ENCODE assay signal across 8 cellular contexts in the genomic region with DNA sequence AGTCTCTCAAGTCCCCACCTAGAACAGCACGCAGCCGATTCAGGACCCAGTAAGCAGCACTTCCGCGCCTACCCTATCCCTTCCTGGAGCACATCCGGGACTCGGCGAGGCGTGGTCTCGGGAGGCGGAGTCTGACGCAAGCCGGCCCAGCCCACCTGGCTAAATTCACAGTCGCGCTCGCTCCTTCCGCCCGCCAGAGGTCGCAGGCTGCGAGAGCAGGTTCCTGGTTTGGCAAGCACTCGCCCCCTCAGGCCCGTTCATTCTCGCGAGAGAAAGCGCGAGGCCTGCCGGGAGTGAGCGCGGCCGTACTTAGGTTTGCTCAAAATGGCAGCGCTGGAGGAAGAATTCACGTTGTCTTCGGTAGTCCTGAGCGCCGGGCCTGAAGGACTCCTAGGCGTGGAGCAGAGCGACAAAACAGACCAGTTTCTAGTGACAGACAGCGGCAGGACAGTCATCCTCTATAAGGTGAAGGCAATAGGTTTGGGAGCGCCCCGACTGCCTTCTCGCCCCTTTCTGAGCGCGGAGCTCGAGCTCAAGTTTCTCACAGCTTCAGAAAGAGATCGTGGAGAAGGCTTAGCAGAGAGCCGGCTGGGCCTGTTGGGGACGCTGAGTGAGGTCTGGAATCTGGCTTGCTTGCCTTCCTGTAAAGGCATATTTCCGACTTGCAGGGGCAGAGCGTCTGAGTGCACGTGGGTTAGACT. TPM values are rescaled to one million over a fixed set of nuclear protein-coding genes. Genes with fewer than 3 reads are reported as not detected.
DNase-seq lines count a peak whose midpoint lies in the region; ATAC-seq, FAIRE-seq and TF ChIP-seq lines count a peak whose summit lies in the region.

A gene (plus strand): TSS at position 313 of the 701 bp plus-strand sequence. CDS start 12 bp downstream, at position 325.

- H3K9me3 ChIP-seq in cardiac muscle cell (ENCODE audit: low read depth), result no peaks in the 10 kb centered on the region
- no peaks in the 10 kb centered on the region for H3K9me3 ChIP-seq in trophoblast cell (ENCODE audit: insufficient read depth, low read depth, low read length)
- H3K9me3 ChIP-seq in transverse colon, result no peaks in the 10 kb centered on the region

- TF ChIP-seq CTCF in cardiac muscle cell (IDR thresholded peaks at IDR 0.05; ENCODE audit: low read depth, low read length), result peak; percentile 96
- peak; percentile 85 to 98 (median 90) for TF ChIP-seq CTCF in transverse colon (IDR thresholded peaks at IDR 0.05)

- intact Hi-C loops in transverse colon (cut with DNase I; ENCODE audit: low total_unique reads), result no loop called here

- H2BK120ac ChIP-seq in trophoblast cell (ENCODE audit: insufficient read depth, low read length, poor library complexity), result peak within 1 kb of the TSS; percentile 83

- peak; percentile 97 for TF ChIP-seq POLR2A in GM12892 (IDR thresholded peaks at IDR 0.05; ENCODE audit: low read depth, low read length)
- TF ChIP-seq POLR2A in transverse colon (IDR thresholded peaks at IDR 0.05), result peak; percentile 94

- CTCF ChIA-PET in T-cell (lab: Charles Lee), result interaction anchor here (0.6 to 1.3 kb wide), 10 partner anchors 10 to 1071 kb away, joined by 3 to 6 read pairs (median 4); a partner anchor contains a TSS

- 0% methylated on average over 49 of the region's 49 CpGs for WGBS in adipose tissue, 3 donors
- no CpG with 5 or more reads among the region's 49 CpGs for WGBS in trophoblast cell (ENCODE audit: extremely low coverage, insufficient coverage, insufficient read length)
- 0% methylated on average over 49 of the region's 49 CpGs; no CpG with 5 or more reads in 1 of the 2 donors for WGBS in transverse colon (ENCODE audit: low coverage in 1 of 2), 2 donors

- H2BK5ac ChIP-seq in trophoblast cell (ENCODE audit: low read depth, low read length, poor library complexity), result peak within 1 kb of the TSS; percentile 73

- in situ Hi-C loops in transverse colon (cut with MboI; ENCODE audit: low pct_ligation_motif_present in 1 of 4, low pct_unique_long_range_greater_than_20kb in 1 of 4, low sequenced_read_pairs in 3 of 4), result no loop called here

- H2AK5ac ChIP-seq in trophoblast cell (ENCODE audit: low read length), result peak within 1 kb of the TSS; percentile 5

- DNase-seq in GM12892 (ENCODE audit: insufficient read length) (peak; percentile 78), NCI-H1436 treated with DMSO at 0.1 percent for 48 hours (lab: John Stamatoyannopoulos, UW) (peak; percentile 99), T-cell (peak; percentile 98 to 100 (median 99)), cardiac muscle cell (ENCODE audit: low read depth in 1 of 2, low spot score in 1 of 2) (peak; percentile 98 to 99), trophoblast cell (peak; percentile 99 to 100), transverse colon (peak; percentile 99)

- H3K36me3 Mint-ChIP-seq in T-cell, result peaks cover 18% of the 10 kb centered on the region

- H4K8ac ChIP-seq in trophoblast cell (ENCODE audit: low read depth, low read length), result peak within 1 kb of the TSS; percentile 96

- peak within 1 kb of the TSS; percentile 98 for H3K27ac Mint-ChIP-seq in T-cell

- H3K79me2 ChIP-seq in trophoblast cell (ENCODE audit: control insufficient read depth, insufficient read depth, low read length, poor library complexity), result peaks cover 12% of the 10 kb centered on the region

- no peak for TF ChIP-seq EP300 in transverse colon (IDR thresholded peaks at IDR 0.05; ENCODE audit: low read depth)

- H3K4ac ChIP-seq in trophoblast cell (ENCODE audit: low read depth, low read length), result peak within 1 kb of the TSS; percentile 91

- H3K4me3 Mint-ChIP-seq in T-cell, result peak within 1 kb of the TSS; percentile 97 to 99 (median 98)

- peaks cover 23 to 42% (median 36%) of the 10 kb centered on the region in 3 donors for H3K4me1 Mint-ChIP-seq in T-cell

- H4K91ac ChIP-seq in trophoblast cell (ENCODE audit: low read depth, low read length), result peak within 1 kb of the TSS; percentile 85

- H3K4me1 ChIP-seq in cardiac muscle cell (ENCODE audit: low read depth) (peaks cover 7% of the 10 kb centered on the region), trophoblast cell (ENCODE audit: control insufficient read depth in 1 of 2, insufficient read depth in 2 of 2, low read length in 2 of 2) (peaks cover 5 to 7% of the 10 kb centered on the region in 2 experiments), transverse colon (peaks cover 9 to 22% (median 15%) of the 10 kb centered on the region in 4 donors)

- H3K4me3 ChIP-seq in cardiac muscle cell (peak within 1 kb of the TSS; percentile 46), trophoblast cell (ENCODE audit: low read depth, low read length) (peak within 1 kb of the TSS; percentile 85), transverse colon (peak within 1 kb of the TSS; percentile 73 to 96 (median 80))

- H3K79me1 ChIP-seq in trophoblast cell (ENCODE audit: low read length), result peaks cover 4% of the 10 kb centered on the region

- H4K12ac ChIP-seq in trophoblast cell (ENCODE audit: low read depth, low read length), result peak within 1 kb of the TSS; percentile 84

- peak; percentile 94 for FAIRE-seq in GM12892 (lab: Jason Lieb, UNC)

- H3K27ac ChIP-seq in adipose tissue (ENCODE audit: low read depth, low read length) (peak within 1 kb of the TSS; percentile 30), cardiac muscle cell (peak within 1 kb of the TSS; percentile 99), trophoblast cell (ENCODE audit: low read depth, low read length) (peak within 1 kb of the TSS; percentile 82), transverse colon (peak within 1 kb of the TSS; percentile 91 to 93 (median 92))

- no peak within 1 kb of the TSS for H2BK12ac ChIP-seq in trophoblast cell (ENCODE audit: low read length)

- H3K23ac ChIP-seq in trophoblast cell (ENCODE audit: low read length), result no peak within 1 kb of the TSS

- H3K14ac ChIP-seq in trophoblast cell (ENCODE audit: low read length), result peak within 1 kb of the TSS; percentile 90

- peak within 1 kb of the TSS; percentile 64 for H2AFZ ChIP-seq in trophoblast cell (ENCODE audit: insufficient read depth, low read length, poor library complexity)

- peak; percentile 95 for ATAC-seq in HG02852 (IDR thresholded peaks at IDR 0.05; ENCODE audit: unreplicated experiment)
- peak; percentile 92 to 97 (median 94) for ATAC-seq in T-cell (replicated peaks in 1 of 4)

- no peaks in the 10 kb centered on the region for H3K9me3 Mint-ChIP-seq in T-cell

- H3K36me3 ChIP-seq in cardiac muscle cell (peaks cover 23% of the 10 kb centered on the region), trophoblast cell (ENCODE audit: control insufficient read depth in 1 of 2, insufficient read depth in 2 of 2, low read length in 2 of 2) (peaks cover 4 to 11% of the 10 kb centered on the region in 2 experiments), transverse colon (peaks cover 0 to 22% (median 9%) of the 10 kb centered on the region in 4 donors)

- POLR2A ChIA-PET in T-cell (lab: Charles Lee), result interaction anchor here (0.6 to 1.9 kb wide), 6 partner anchors 24 to 1472 kb away, joined by 3 to 11 read pairs (median 4); a partner anchor contains a TSS

- peak within 1 kb of the TSS; percentile 98 for H3K9ac ChIP-seq in trophoblast cell (ENCODE audit: low read length)

- peak within 1 kb of the TSS; percentile 96 for H3K4me2 ChIP-seq in trophoblast cell (ENCODE audit: low read length)

- no peaks in the 10 kb centered on the region for H3K27me3 ChIP-seq in cardiac muscle cell
- no peaks in the 10 kb centered on the region for H3K27me3 ChIP-seq in trophoblast cell (ENCODE audit: insufficient read depth, low read length)
- no peaks in the 10 kb centered on the region for H3K27me3 ChIP-seq in transverse colon

- H3K18ac ChIP-seq in trophoblast cell (ENCODE audit: low read length), result peak within 1 kb of the TSS; percentile 95

- H3K27me3 Mint-ChIP-seq in T-cell, result peaks cover 0 to 3% of the 10 kb centered on the region in 2 donors

RNA-seq across cellular contexts. Expression of the gene that starts here (rescaled TPM):
- 51.6 TPM for polyA plus RNA-seq in GM12892 (2012; ENCODE audit: missing spikeins)
- 10 to 100 TPM; 52.0 to 69.0 (median 58.8) TPM for total RNA-seq in T-cell
- 10 to 100 TPM; 10.4 to 27.8 (median 20.4) TPM for polyA plus RNA-seq in adipose tissue
- total RNA-seq in cardiac muscle cell, result 25.0 and 33.3 TPM in 2 replicates
- polyA plus RNA-seq in cardiac muscle cell, result 45.6 and 46.3 TPM in 2 replicates
- 31.6 and 33.5 TPM in 2 replicates for polyA plus RNA-seq in trophoblast cell (2013)
- 10 to 100 TPM in 3 of 4 donors, 1 to 10 TPM in 1; 7.1 to 44.0 (median 27.1) TPM for total RNA-seq in transverse colon

Comparison
In these comparisons a context has a peak if more than half of its experiments do, and no peak if none do; other contexts are left out.
1. Peak in every context shown above with its lines: DNase-seq, ATAC-seq, H3K4me3 ChIP-seq and H3K27ac ChIP-seq.
2. H3K27ac ChIP-seq: peak in every context shown above with its lines; median percentile 99 in cardiac muscle cell; 92 in transverse colon; 82 in trophoblast cell; 30 in adipose tissue.